In genomic region chr15:78131295-78132021, GRCh38 we compare ENCODE assay signal across 8 cellular contexts. TPM values are rescaled to one million over a fixed set of nuclear protein-coding genes. Genes with fewer than 3 reads are reported as not detected.
A peak's percentile ranks its signal among the peaks of the same experiment; 100 is the strongest.
DNase-seq lines count a peak whose midpoint lies in the region; TF ChIP-seq lines count a peak whose summit lies in the region.

CIB2 (minus strand) TSS chr15:78131445; CDS start chr15:78131215, 230 bp downstream.

- TF ChIP-seq EP300 in neural cell (conservative IDR thresholded peaks at IDR 0.05; ENCODE audit: poor library complexity, severe bottlenecking) (peak; percentile 30), stomach (IDR thresholded peaks at IDR 0.05) (no peak)

- WGBS in stomach, 5 donors = 0 to 1% (median 0%) methylated on average over 6 to 79 of the region's 79 CpGs

- no peaks in the 10 kb centered on the region for H3K9me2 ChIP-seq in neural cell (ENCODE audit: insufficient read depth, low read length)

- peak within 1 kb of the TSS; percentile 69 for H3K4me3 ChIP-seq in Caco-2 (ENCODE audit: low read depth, low read length)
- H3K4me3 ChIP-seq in fibroblast of villous mesenchyme (ENCODE audit: low read depth, low read length) = peak within 1 kb of the TSS; percentile 76
- H3K4me3 ChIP-seq in neural cell (ENCODE audit: low read length) = peak within 1 kb of the TSS; percentile 98
- H3K4me3 ChIP-seq in stomach = peak within 1 kb of the TSS; percentile 65 to 79 (median 72)

- peak within 1 kb of the TSS; percentile 81 for H3K4me3 Mint-ChIP-seq in Caco-2 (ENCODE audit: unreplicated experiment)

- peaks cover 4% of the 10 kb centered on the region for H3F3A ChIP-seq in neural cell (ENCODE audit: insufficient read depth, low read length, poor library complexity, severe bottlenecking)

- H3K36me3 Mint-ChIP-seq in Caco-2 (ENCODE audit: insufficient read depth, unreplicated experiment) = peaks cover 6% of the 10 kb centered on the region

- no peaks in the 10 kb centered on the region for H3K79me2 ChIP-seq in neural cell (replicated peaks; ENCODE audit: insufficient read depth, low read length)

- H3K4me2 ChIP-seq in neural cell (ENCODE audit: low read length) = peak within 1 kb of the TSS; percentile 100

- H3K4me1 Mint-ChIP-seq in Caco-2 (ENCODE audit: low read depth, unreplicated experiment) = peaks cover 16% of the 10 kb centered on the region

- H3K9me3 ChIP-seq in Caco-2 = no peaks in the 10 kb centered on the region
- no peaks in the 10 kb centered on the region for H3K9me3 ChIP-seq in neural cell (ENCODE audit: low read length)
- H3K9me3 ChIP-seq in stomach = no peaks in the 10 kb centered on the region

- peaks cover 18% of the 10 kb centered on the region for H3K4me1 ChIP-seq in Caco-2
- H3K4me1 ChIP-seq in stomach = peaks cover 5 to 28% (median 17%) of the 10 kb centered on the region in 4 donors

- H3K27ac Mint-ChIP-seq in Caco-2 (ENCODE audit: unreplicated experiment) = peak within 1 kb of the TSS; percentile 57

- H4K20me1 ChIP-seq in neural cell (ENCODE audit: insufficient read depth) = no peaks in the 10 kb centered on the region

- H2AFZ ChIP-seq in neural cell (ENCODE audit: low read depth, low read length) = peak within 1 kb of the TSS; percentile 98

- H3K27me3 ChIP-seq in Caco-2 (replicated peaks; ENCODE audit: control insufficient read depth, insufficient read depth, low read length) (no peaks in the 10 kb centered on the region), neural cell (ENCODE audit: insufficient read depth, low read depth, low read length) (no peaks in the 10 kb centered on the region), stomach (no peaks in the 10 kb centered on the region)

- no peaks in the 10 kb centered on the region for H3K36me3 ChIP-seq in Caco-2 (ENCODE audit: control insufficient read depth, insufficient read depth, low read length)
- no peaks in the 10 kb centered on the region for H3K36me3 ChIP-seq in neural cell (ENCODE audit: insufficient read depth, low read length)
- H3K36me3 ChIP-seq in stomach = no peaks in the 10 kb centered on the region

- TF ChIP-seq RAD21 in neural cell (conservative IDR thresholded peaks at IDR 0.05) = peak; percentile 76

- CTCF ChIA-PET in Caco-2 (lab: Charles Lee) = interaction anchor here (0.6 to 2.5 kb wide), 3 partner anchors 64 to 291 kb away, joined by 3 to 16 read pairs (median 3); no protein-coding TSS in a partner anchor

- BruUV-seq in Caco-2 (replicated peaks; lab: Mats Ljungman, UMichigan) = TSS peak; percentile 60

- H3K27me3 Mint-ChIP-seq in Caco-2 (ENCODE audit: insufficient read depth, unreplicated experiment) = no peaks in the 10 kb centered on the region

- TF ChIP-seq CTCF in Caco-2 (IDR thresholded peaks at IDR 0.05; ENCODE audit: insufficient read depth in 1 of 2, low read depth in 1 of 2, low read length in 1 of 2, severe bottlenecking in 1 of 2, unreplicated experiment in 1 of 2) (peak; percentile 14 to 62), GM20000 (IDR thresholded peaks at IDR 0.05; ENCODE audit: extremely low read depth, missing control alignments) (peak; percentile 77), fibroblast of villous mesenchyme (IDR thresholded peaks at IDR 0.05; ENCODE audit: insufficient read depth, low read depth, low read length) (peak; percentile 62), neural cell (IDR thresholded peaks at IDR 0.05; ENCODE audit: poor library complexity, severe bottlenecking) (peak; percentile 92), stomach (IDR thresholded peaks at IDR 0.05) (peak in 4 of 7 experiments; percentile 50 to 92 (median 79))

- H3K27ac ChIP-seq in neural cell (ENCODE audit: low read length) (peak within 1 kb of the TSS; percentile 70), stomach (peak within 1 kb of the TSS; percentile 74 to 90 (median 88))

- intact Hi-C loops in Caco-2 (cut with micrococcal nuclease; ENCODE audit: unreplicated experiment) = loop anchor here (1.0 to 5.0 kb wide), 3 partner anchors 18 to 111 kb away; partner anchors contain the start of gene IDH3A
- intact Hi-C loops in stomach (cut with DNase I; ENCODE audit: low total_unique reads) = no loop called here

- POLR2A ChIA-PET in Caco-2 (lab: Charles Lee) = no interaction called here

- TF ChIP-seq POLR2A in stomach (IDR thresholded peaks at IDR 0.05) = no peak

- no peaks in the 10 kb centered on the region for H3K9me3 Mint-ChIP-seq in Caco-2 (ENCODE audit: unreplicated experiment)

- H3K9ac ChIP-seq in neural cell (ENCODE audit: low read length) = peak within 1 kb of the TSS; percentile 92

- DNase-seq in Caco-2 = peak; percentile 59 to 82
- peak; percentile 98 for DNase-seq in GM20000 (ENCODE audit: low spot score)
- peak; percentile 93 for DNase-seq in HuH-7 (ENCODE audit: low spot score)
- peak; percentile 77 for DNase-seq in RPMI8226
- peak; percentile 92 for DNase-seq in activated effector memory CD4-positive, alpha-beta T cell treated with anti-CD3 and anti-CD28 coated beads, Interleukin-2, amount 50 U/mL, for 16 hours
- DNase-seq in fibroblast of villous mesenchyme (ENCODE audit: low read depth) = peak; percentile 67
- DNase-seq in stomach = peak; percentile 73

TF ChIP-seq in neural cell, 6 proteins besides CTCF, POLR2A, EP300 and RAD21:
- TF ChIP-seq POLR2AphosphoS5 (IDR thresholded peaks at IDR 0.05) (peak; percentile 73), SMC3 (conservative IDR thresholded peaks at IDR 0.05; ENCODE audit: poor library complexity) (peak; percentile 72), MXI1 (conservative IDR thresholded peaks at IDR 0.05; ENCODE audit: poor library complexity, severe bottlenecking) (peak; percentile 55), TAF1 (IDR thresholded peaks at IDR 0.05; ENCODE audit: low read depth) (peak; percentile 33), REST (IDR thresholded peaks at IDR 0.05; ENCODE audit: borderline replicate concordance) (no peak)

RNA-seq across cellular contexts. Expression of gene CIB2, which starts in this region (rescaled TPM):
- total RNA-seq in Caco-2 (2022) = 0.67 and 0.75 TPM in 2 replicates
- 4.8 and 11.7 TPM in 2 replicates for total RNA-seq in fibroblast of villous mesenchyme
- polyA plus RNA-seq in neural cell = 22.6 and 32.4 TPM in 2 replicates
- polyA minus RNA-seq in neural cell = 18.9 and 21.2 TPM in 2 replicates
- 10 to 100 TPM in 1 of 5 donors, 1 to 10 TPM in 2, under 1 TPM in 1, not detected in 1; 0.87 to 20.4 (median 3.4) TPM for total RNA-seq in stomach
- 10 to 100 TPM in 1 of 3 donors, 1 to 10 TPM in 1, under 1 TPM in 1; 0.80 to 13.1 (median 5.2) TPM for polyA plus RNA-seq in stomach

Comparison
In these comparisons a context has a peak if more than half of its experiments do, and no peak if none do; other contexts are left out.
1. Peak in every context shown above with its lines: DNase-seq, H3K4me3 ChIP-seq and H3K27ac ChIP-seq.
2. Peak in DNase-seq and H3K4me3 ChIP-seq in Caco-2; RNA of the gene not detected or under 1 TPM.
3. CTCF ChIP-seq: peak in every context shown above with its lines; median percentile 92 in neural cell; 79 in stomach; 77 in GM20000; 62 in fibroblast of villous mesenchyme; 38 in Caco-2.